Comparison of ENCODE assay signal across 1 cellular context in genomic region chr3:155890671-155891190, GRCh38.
A peak's percentile ranks its signal among the peaks of the same experiment; 100 is the strongest.
TF ChIP-seq lines count a peak whose summit lies in the region.

No MANE protein-coding gene starts in this region.

TF ChIP-seq in HepG2, 621 proteins besides CTCF, POLR2A, EP300 and RAD21:
- TF ChIP-seq MAFF (IDR thresholded peaks at IDR 0.05; ENCODE audit: low read depth, low read length), result peak; percentile 55
- TF ChIP-seq NFYC (CRISPR knock-in tag; IDR thresholded peaks at IDR 0.05), result peak; percentile 64
- TF ChIP-seq MAFK (conservative IDR thresholded peaks at IDR 0.05 in 1 of 2, IDR thresholded peaks at IDR 0.05 in 1 of 2; ENCODE audit: low read length in 2 of 2), result peak; percentile 64 to 74
- TF ChIP-seq UBTF (CRISPR knock-in tag; IDR thresholded peaks at IDR 0.05), result no peak
- no peak for TF ChIP-seq ATF7-NPFF (CRISPR knock-in tag; IDR thresholded peaks at IDR 0.05; ENCODE audit: low read depth)
